ENCODE assay signal across 20 cellular contexts in genomic region chr16:3087836-3088235, GRCh38. TPM values are rescaled to one million over a fixed set of nuclear protein-coding genes. Genes with fewer than 3 reads are reported as not detected.
DNase-seq lines count a peak whose midpoint lies in the region; ATAC-seq and TF ChIP-seq lines count a peak whose summit lies in the region.
"Had no signal": no experiment of that assay in that cellular context is flagged by ENCODE, and none has a peak within 500 bp of the region (broad histone marks: within the 10 kb centered on the region; RNA-seq: fewer than 3 reads in every experiment).

No MANE protein-coding gene starts in this region.

- H3K36me3 ChIP-seq in BLaER1 = no peaks in the 10 kb centered on the region
- no peaks in the 10 kb centered on the region for H3K36me3 ChIP-seq in naive thymus-derived CD4-positive, alpha-beta T cell (ENCODE audit: control insufficient read depth in 2 of 3, insufficient read depth in 3 of 3, low read length in 3 of 3)

- peaks cover 69% of the 10 kb centered on the region for H3K4me1 ChIP-seq in BLaER1
- H3K4me1 ChIP-seq in naive thymus-derived CD4-positive, alpha-beta T cell (ENCODE audit: control insufficient read depth in 2 of 2, insufficient read depth in 2 of 2, low read length in 2 of 2) = peaks cover 12 to 26% of the 10 kb centered on the region in 2 donors

- H3K36me3 Mint-ChIP-seq in dendritic cell treated with granulocyte-macrophage colony-stimulating factor and Interleukin-4, amounts not matched to agents 40 ng/mL and 50 ng/mL, for 4 days (ENCODE audit: low read depth) = peaks cover 19% of the 10 kb centered on the region
- H3K36me3 Mint-ChIP-seq in naive thymus-derived CD4-positive, alpha-beta T cell = peaks cover 0 to 18% (median 0%) of the 10 kb centered on the region in 5 donors
- H3K36me3 Mint-ChIP-seq in Calu3 (ENCODE audit: insufficient read depth, unreplicated experiment) = no peaks in the 10 kb centered on the region
- H3K36me3 Mint-ChIP-seq: memory B cell had no signal

- H3K27ac Mint-ChIP-seq in dendritic cell treated with granulocyte-macrophage colony-stimulating factor and Interleukin-4, amounts not matched to agents 40 ng/mL and 50 ng/mL, for 4 days = peak overlapping the region; percentile 89
- H3K27ac Mint-ChIP-seq in naive thymus-derived CD4-positive, alpha-beta T cell = peak overlapping the region in 8 of 9 donors; percentile 14 to 88 (median 69)
- H3K27ac Mint-ChIP-seq in Calu3 (ENCODE audit: unreplicated experiment) = no peak overlapping the region
- H3K27ac Mint-ChIP-seq: memory B cell had no signal

- peak; percentile 19 for DNase-seq in GM10248 (ENCODE audit: extremely low spot score)
- no peak for DNase-seq in naive thymus-derived CD4-positive, alpha-beta T cell
- DNase-seq in NCI-H1092 treated with DMSO at 0.1 percent for 48 hours (lab: John Stamatoyannopoulos, UW) = no peak
- DNase-seq in Calu3 = no peak
- DNase-seq: activated effector memory CD4-positive, alpha-beta T cell treated with Interleukin-2 at 50 U/mL for 16 hours; central memory CD4-positive, alpha-beta T cell; hippocampal formation; KG1; NCI-H1694 treated with DMSO at 0.1 percent for 48 hours; SHP77 treated with DMSO at 0.1 percent for 48 hours; stimulated activated naive CD8-positive, alpha-beta T cell treated with anti-CD3 and anti-CD28 coated beads, Interleukin-15, amount 100 ng/mL, for 72 hours had no signal

- no peaks in the 10 kb centered on the region for H3K9me3 ChIP-seq in BLaER1
- H3K9me3 ChIP-seq in naive thymus-derived CD4-positive, alpha-beta T cell (ENCODE audit: control insufficient read depth in 2 of 3, low read length in 3 of 3) = no peaks in the 10 kb centered on the region

- peak overlapping the region; percentile 46 for H3K4me3 Mint-ChIP-seq in dendritic cell treated with granulocyte-macrophage colony-stimulating factor and Interleukin-4, amounts not matched to agents 40 ng/mL and 50 ng/mL, for 4 days
- H3K4me3 Mint-ChIP-seq in naive thymus-derived CD4-positive, alpha-beta T cell = peak overlapping the region in 9 of 10 donors; percentile 13 to 76 (median 51)
- no peak overlapping the region for H3K4me3 Mint-ChIP-seq in Calu3 (ENCODE audit: low read depth, unreplicated experiment)
- H3K4me3 Mint-ChIP-seq: memory B cell had no signal

- intact Hi-C loops in dendritic cell treated with granulocyte-macrophage colony-stimulating factor and Interleukin-4, amounts not matched to agents 40 ng/mL and 50 ng/mL, for 4 days (cut with micrococcal nuclease) = no loop called here
- intact Hi-C loops in naive thymus-derived CD4-positive, alpha-beta T cell (cut with micrococcal nuclease) = no loop called here
- intact Hi-C loops in Calu3 (cut with micrococcal nuclease; ENCODE audit: unreplicated experiment) = no loop called here

- no peaks in the 10 kb centered on the region for H3K9me3 Mint-ChIP-seq in dendritic cell treated with granulocyte-macrophage colony-stimulating factor and Interleukin-4, amounts not matched to agents 40 ng/mL and 50 ng/mL, for 4 days
- no peaks in the 10 kb centered on the region for H3K9me3 Mint-ChIP-seq in naive thymus-derived CD4-positive, alpha-beta T cell
- H3K9me3 Mint-ChIP-seq in Calu3 (ENCODE audit: low read depth, unreplicated experiment) = no peaks in the 10 kb centered on the region
- H3K9me3 Mint-ChIP-seq: memory B cell; stimulated activated naive CD8-positive, alpha-beta T cell treated with anti-CD3 and anti-CD28 coated beads, Interleukin-15, amount 100 ng/mL, for 72 hours had no signal

- BruUV-seq in Calu3 (replicated peaks; lab: Mats Ljungman, UMichigan) = no TSS peak

- peak overlapping the region; percentile 95 for H3K4me2 ChIP-seq in BLaER1

- ATAC-seq in naive thymus-derived CD4-positive, alpha-beta T cell = no peak
- no peak for ATAC-seq in GM18873 (IDR thresholded peaks at IDR 0.05; ENCODE audit: low FRiP score, unreplicated experiment)
- no peak for ATAC-seq in HG03039 (IDR thresholded peaks at IDR 0.05; ENCODE audit: unreplicated experiment)

- H3K4me3 ChIP-seq in BLaER1 = peak overlapping the region; percentile 38; the same call in 1 of the 2 replicates
- no peak overlapping the region for H3K4me3 ChIP-seq in naive thymus-derived CD4-positive, alpha-beta T cell (ENCODE audit: low read length)

- H3K27me3 ChIP-seq in BLaER1 = no peaks in the 10 kb centered on the region
- H3K27me3 ChIP-seq in naive thymus-derived CD4-positive, alpha-beta T cell (ENCODE audit: control insufficient read depth in 2 of 2, insufficient read depth in 2 of 2, low read length in 2 of 2) = no peaks in the 10 kb centered on the region

- TF ChIP-seq CTCF in GM10248 (IDR thresholded peaks at IDR 0.05; ENCODE audit: control extremely low read depth, extremely low read depth, low read depth, missing control alignments) (no peak), Calu3 (IDR thresholded peaks at IDR 0.05; ENCODE audit: unreplicated experiment) (no peak)

- H3K27me3 Mint-ChIP-seq in dendritic cell treated with granulocyte-macrophage colony-stimulating factor and Interleukin-4, amounts not matched to agents 40 ng/mL and 50 ng/mL, for 4 days = peaks cover 12% of the 10 kb centered on the region
- H3K27me3 Mint-ChIP-seq in naive thymus-derived CD4-positive, alpha-beta T cell = no peaks in the 10 kb centered on the region
- peaks cover 59% of the 10 kb centered on the region for H3K27me3 Mint-ChIP-seq in Calu3 (ENCODE audit: unreplicated experiment)
- H3K27me3 Mint-ChIP-seq: stimulated activated naive CD8-positive, alpha-beta T cell treated with anti-CD3 and anti-CD28 coated beads, Interleukin-15, amount 100 ng/mL, for 72 hours had no signal

- CTCF ChIA-PET in GM10248 (lab: Yijun Ruan, JAX) (interaction anchor here (0.9 to 3.5 kb wide), 13 partner anchors 10 to 56 kb away, joined by 3 to 31 read pairs (median 4); partner anchors contain the start of gene ZSCAN10), Calu3 (lab: Charles Lee) (no interaction called here)
- CTCF ChIA-PET in naive thymus-derived CD4-positive, alpha-beta T cell (lab: Charles Lee) = interaction anchor here (0.7 to 1.7 kb wide), 4 partner anchors 9 to 42 kb away, joined by 3 to 7 read pairs (median 4); no protein-coding TSS in a partner anchor

- H3K9ac ChIP-seq in BLaER1 = peak overlapping the region; percentile 54

- no peaks in the 10 kb centered on the region for H4K20me1 ChIP-seq in BLaER1

- POLR2A ChIA-PET in GM10248 (lab: Yijun Ruan, JAX) = no interaction called here
- POLR2A ChIA-PET in naive thymus-derived CD4-positive, alpha-beta T cell (lab: Charles Lee) = interaction anchor here (0.8 to 1.8 kb wide), 6 partner anchors 10 to 41 kb away, joined by 3 to 12 read pairs (median 4); partner anchors contain the start of gene ZSCAN10

- peaks cover 40% of the 10 kb centered on the region for H3K4me1 Mint-ChIP-seq in dendritic cell treated with granulocyte-macrophage colony-stimulating factor and Interleukin-4, amounts not matched to agents 40 ng/mL and 50 ng/mL, for 4 days (ENCODE audit: low read depth)
- peaks cover 24 to 66% (median 55%) of the 10 kb centered on the region in 7 donors for H3K4me1 Mint-ChIP-seq in naive thymus-derived CD4-positive, alpha-beta T cell
- H3K4me1 Mint-ChIP-seq in Calu3 (ENCODE audit: low read depth, unreplicated experiment) = no peaks in the 10 kb centered on the region

- H3K27ac ChIP-seq in BLaER1 = peak overlapping the region; percentile 76
- no peak overlapping the region for H3K27ac ChIP-seq in naive thymus-derived CD4-positive, alpha-beta T cell (ENCODE audit: low read depth, low read length)
- H3K27ac ChIP-seq: C4-2B, VCaP had no signal

RNA-seq across cellular contexts. Expression of gene ZSCAN10, which starts 11.3 kb away (rescaled TPM):
- under 1 TPM in 3 of 5 experiments, not detected in 2; 0.22 to 0.61 (median 0.29) TPM for total RNA-seq in naive thymus-derived CD4-positive, alpha-beta T cell
- polyA plus RNA-seq in naive thymus-derived CD4-positive, alpha-beta T cell = under 1 TPM in 1 of 2 donors, not detected in 1; 0.35 TPM
- total RNA-seq in Calu3 (2022) = not detected in 2 replicates
- total RNA-seq: epithelial cell of proximal tubule, renal cortical epithelial cell had no signal

RNA-seq across cellular contexts. Expression of gene IL32, which starts 22.4 kb away (rescaled TPM):
- 1,000 to 10,000 TPM in 1 of 5 experiments, 100 to 1,000 TPM in 4; 351 to 3,697 (median 587) TPM for total RNA-seq in naive thymus-derived CD4-positive, alpha-beta T cell
- 1,000 to 10,000 TPM; 1,418 to 1,605 TPM for polyA plus RNA-seq in naive thymus-derived CD4-positive, alpha-beta T cell
- total RNA-seq in Calu3 (2022) = 81.8 and 89.0 TPM in 2 replicates

RNA-seq across cellular contexts. Expression of gene ZNF205, which starts 24.6 kb away (rescaled TPM):
- total RNA-seq in naive thymus-derived CD4-positive, alpha-beta T cell = under 1 TPM in 1 of 5 experiments, not detected in 4; 0.29 TPM
- under 1 TPM in 1 of 2 donors, not detected in 1; 0.09 TPM for polyA plus RNA-seq in naive thymus-derived CD4-positive, alpha-beta T cell
- 17.2 and 17.7 TPM in 2 replicates for total RNA-seq in Calu3 (2022)

RNA-seq across cellular contexts. Expression of gene MMP25, which starts 41.5 kb away (rescaled TPM):
- total RNA-seq in naive thymus-derived CD4-positive, alpha-beta T cell = 10 to 100 TPM in 2 of 5 experiments, 1 to 10 TPM in 1, under 1 TPM in 2; 0.73 to 64.4 (median 3.7) TPM
- polyA plus RNA-seq in naive thymus-derived CD4-positive, alpha-beta T cell = under 1 TPM; 0.64 to 0.93 TPM
- 0.27 and 0.31 TPM in 2 replicates for total RNA-seq in Calu3 (2022)

RNA-seq across cellular contexts. Expression of gene ZNF213, which starts 47.0 kb away (rescaled TPM):
- total RNA-seq in naive thymus-derived CD4-positive, alpha-beta T cell = 10 to 100 TPM in 3 of 5 experiments, 1 to 10 TPM in 2; 3.8 to 14.0 (median 11.8) TPM
- polyA plus RNA-seq in naive thymus-derived CD4-positive, alpha-beta T cell = 1 to 10 TPM; 1.7 to 3.4 TPM
- total RNA-seq in Calu3 (2022) = 9.8 and 11.8 TPM in 2 replicates

Comparison
In these comparisons a context has a peak if more than half of its experiments do, and no peak if none do; other contexts are left out.
1. RNA of gene ZNF205, which starts 24.6 kb away (total RNA-seq): 17.2 to 17.7 TPM in Calu3; 0.29 TPM in naive thymus-derived CD4-positive, alpha-beta T cell; every median in the first group is over 10 times any median in the second.